Comparison of ENCODE assay signal across 16 cellular contexts in the genomic region with DNA sequence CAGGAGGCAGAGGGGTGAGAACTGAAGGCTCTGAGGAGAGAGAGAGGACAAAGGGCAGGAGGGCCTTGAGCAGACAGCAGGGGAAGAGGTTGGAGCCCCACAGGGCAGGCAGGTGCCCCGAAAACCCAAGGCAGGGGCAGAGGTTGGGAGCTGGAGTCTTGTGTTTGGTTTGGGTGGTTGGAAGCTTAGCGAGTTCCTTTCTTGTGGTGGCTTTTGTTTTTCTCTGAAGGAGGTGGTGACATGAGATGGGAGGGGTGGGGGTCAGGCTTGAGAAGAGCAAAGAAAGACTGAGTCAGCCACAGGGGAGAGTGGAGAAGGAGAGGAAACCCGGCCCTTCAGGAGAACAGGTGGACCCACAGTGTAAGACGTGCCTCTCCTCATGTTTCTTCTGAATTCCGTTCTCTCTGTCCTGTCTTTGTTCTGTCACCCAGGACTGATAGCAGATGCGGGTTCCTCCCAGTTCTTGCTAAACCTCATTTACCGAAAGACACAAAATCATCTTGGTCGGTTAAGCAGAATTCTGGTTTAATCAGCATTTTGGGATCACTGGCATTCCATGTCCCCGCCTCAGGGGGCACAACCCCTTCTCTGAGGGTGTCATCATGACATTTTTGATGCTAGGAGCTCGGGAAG.
DNase-seq lines count a peak whose midpoint lies in the region; ATAC-seq and TF ChIP-seq lines count a peak whose summit lies in the region.
"Had no signal": no experiment of that assay in that cellular context is flagged by ENCODE, and none has a peak within 500 bp of the region (broad histone marks: within the 10 kb centered on the region; RNA-seq: fewer than 3 reads in every experiment).

No MANE protein-coding gene starts in this region.

- H3K9me3 Mint-ChIP-seq in Caco-2 (ENCODE audit: unreplicated experiment) (no peaks in the 10 kb centered on the region), H9 (peaks cover 0 to 3% of the 10 kb centered on the region in 2 experiments; a peak in 1 of 5 replicates), endodermal cell (no peaks in the 10 kb centered on the region)

- no peak overlapping the region for H3T11ph ChIP-seq in H9 (ENCODE audit: low read length)

- H3K14ac ChIP-seq in H9 (ENCODE audit: insufficient read depth, low read length), result no peak overlapping the region

- H3K56ac ChIP-seq in H9 (ENCODE audit: insufficient read length, low read depth, low read length), result no peak overlapping the region

- H3K4ac ChIP-seq in H9 (ENCODE audit: low read depth, low read length), result no peak overlapping the region

- no peak overlapping the region for H3K18ac ChIP-seq in H9 (ENCODE audit: insufficient read length, low read depth, low read length)

- H4K8ac ChIP-seq in H9 (replicated peaks; ENCODE audit: insufficient read length, low read depth, low read length), result no peak overlapping the region

- no peaks in the 10 kb centered on the region for H3K4me1 ChIP-seq in Caco-2
- H3K4me1 ChIP-seq in H9 (ENCODE audit: insufficient read depth, low read length), result no peaks in the 10 kb centered on the region
- no peaks in the 10 kb centered on the region for H3K4me1 ChIP-seq in endodermal cell (ENCODE audit: control insufficient read depth, insufficient read depth, low read length)
- H3K4me1 ChIP-seq in osteoblast (ENCODE audit: insufficient read depth, low read length), result no peaks in the 10 kb centered on the region
- H3K4me1 ChIP-seq in suprapubic skin, result no peaks in the 10 kb centered on the region

- no peak overlapping the region for H3K23ac ChIP-seq in H9 (ENCODE audit: insufficient read length, low read depth, low read length)

- H2BK5ac ChIP-seq in H9 (ENCODE audit: insufficient read length, low read length), result no peak overlapping the region

- H2BK120ac ChIP-seq in H9 (ENCODE audit: low read depth, low read length, poor library complexity, severe bottlenecking), result no peak overlapping the region

- H2BK12ac ChIP-seq in H9 (ENCODE audit: insufficient read length, low read depth, low read length), result no peak overlapping the region

- TF ChIP-seq CTCF in Caco-2 (IDR thresholded peaks at IDR 0.05; ENCODE audit: insufficient read depth in 1 of 2, low read depth in 1 of 2, low read length in 1 of 2, severe bottlenecking in 1 of 2, unreplicated experiment in 1 of 2) (no peak), H9 (conservative IDR thresholded peaks at IDR 0.05) (no peak), endodermal cell (conservative IDR thresholded peaks at IDR 0.05) (no peak), osteoblast (IDR thresholded peaks at IDR 0.05; ENCODE audit: extremely low read depth, low read depth, low read length) (no peak), suprapubic skin (IDR thresholded peaks at IDR 0.05) (no peak)

- CTCF ChIA-PET in Caco-2 (lab: Charles Lee), result no interaction called here

- no peak overlapping the region for H2AK5ac ChIP-seq in H9 (ENCODE audit: insufficient read length, low read length)

- H3K27me3 Mint-ChIP-seq in Caco-2 (ENCODE audit: insufficient read depth, unreplicated experiment) (no peaks in the 10 kb centered on the region), H9 (ENCODE audit: low read depth) (no peaks in the 10 kb centered on the region), endodermal cell (ENCODE audit: insufficient read depth) (no peaks in the 10 kb centered on the region)
- H3K27me3 Mint-ChIP-seq: B cell had no signal

- H3K27me3 ChIP-seq in Caco-2 (replicated peaks; ENCODE audit: control insufficient read depth, insufficient read depth, low read length) (no peaks in the 10 kb centered on the region), H9 (ENCODE audit: insufficient read depth, low read length) (no peaks in the 10 kb centered on the region), endodermal cell (ENCODE audit: control insufficient read depth, insufficient read depth, low read length, poor library complexity, severe bottlenecking) (no peaks in the 10 kb centered on the region), osteoblast (ENCODE audit: insufficient read depth, low read length) (no peaks in the 10 kb centered on the region), suprapubic skin (no peaks in the 10 kb centered on the region)

- no peak overlapping the region for H3K4me2 ChIP-seq in H9 (ENCODE audit: insufficient read depth, insufficient read length, low read length)
- H3K4me2 ChIP-seq in osteoblast (ENCODE audit: insufficient read depth, low read length), result no peak overlapping the region

- H3K36me3 Mint-ChIP-seq in Caco-2 (ENCODE audit: insufficient read depth, unreplicated experiment) (peaks cover 20% of the 10 kb centered on the region), H9 (ENCODE audit: insufficient read depth in 1 of 3, low read depth in 3 of 3) (peaks cover 20 to 30% (median 26%) of the 10 kb centered on the region in 3 experiments), endodermal cell (ENCODE audit: low read depth) (peaks cover 63% of the 10 kb centered on the region)
- H3K36me3 Mint-ChIP-seq: CD14-positive monocyte; CD8-positive, alpha-beta T cell had no signal

- no peak for DNase-seq in Caco-2
- no peak for DNase-seq in H9
- no peak for DNase-seq in endodermal cell
- DNase-seq in osteoblast (ENCODE audit: insufficient read length, low spot score, missing footprints), result peak; percentile 68
- no peak for DNase-seq in suprapubic skin (ENCODE audit: low spot score in 2 of 2)
- DNase-seq: CD8-positive, alpha-beta T cell; COR-L47; DMS79; EL; IMR-90; KG1 had no signal

- no peak for ATAC-seq in HG02981 (IDR thresholded peaks at IDR 0.05; ENCODE audit: unreplicated experiment)
- ATAC-seq in HG02588 (IDR thresholded peaks at IDR 0.05; ENCODE audit: unreplicated experiment), result no peak
- ATAC-seq: CD8-positive, alpha-beta T cell; HCT116 had no signal

- H3K4me1 Mint-ChIP-seq in Caco-2 (ENCODE audit: low read depth, unreplicated experiment), result peaks cover 9% of the 10 kb centered on the region
- peaks cover 8 to 18% of the 10 kb centered on the region in 2 experiments for H3K4me1 Mint-ChIP-seq in H9
- H3K4me1 Mint-ChIP-seq in endodermal cell, result peaks cover 2% of the 10 kb centered on the region
- H3K4me1 Mint-ChIP-seq: B cell, CD14-positive monocyte had no signal

- no peaks in the 10 kb centered on the region; the same call in 1 of the 2 replicates for H3K36me3 ChIP-seq in Caco-2 (ENCODE audit: control insufficient read depth, insufficient read depth, low read length)
- peaks cover 25% of the 10 kb centered on the region for H3K36me3 ChIP-seq in endodermal cell (ENCODE audit: control insufficient read depth, insufficient read depth, low read length)
- H3K36me3 ChIP-seq in osteoblast (ENCODE audit: insufficient read depth, low read length), result peaks cover 10% of the 10 kb centered on the region
- H3K36me3 ChIP-seq in suprapubic skin, result peaks cover 20% of the 10 kb centered on the region

- peak overlapping the region; percentile 60 for H3K27ac Mint-ChIP-seq in Caco-2 (ENCODE audit: unreplicated experiment)
- H3K27ac Mint-ChIP-seq in H9, result peak overlapping the region in 2 of 3 experiments; percentile 81 to 86; a peak in 3 of 7 replicates
- H3K27ac Mint-ChIP-seq in endodermal cell, result peak overlapping the region; percentile 72
- H3K27ac Mint-ChIP-seq: B cell; CD8-positive, alpha-beta T cell had no signal

- H3K9me3 ChIP-seq in Caco-2, result no peaks in the 10 kb centered on the region
- H3K9me3 ChIP-seq in H9 (ENCODE audit: control insufficient read depth, low read depth, low read length), result no peaks in the 10 kb centered on the region
- H3K9me3 ChIP-seq in endodermal cell (ENCODE audit: control insufficient read depth, low read length), result peaks cover 5% of the 10 kb centered on the region
- no peaks in the 10 kb centered on the region for H3K9me3 ChIP-seq in osteoblast (ENCODE audit: low read depth, low read length)
- no peaks in the 10 kb centered on the region for H3K9me3 ChIP-seq in suprapubic skin

- TF ChIP-seq POLR2A in suprapubic skin (IDR thresholded peaks at IDR 0.05), result no peak

- POLR2A ChIA-PET in Caco-2 (lab: Charles Lee), result interaction anchor here (0.6 kb wide), 1 partner anchor 9 kb away, joined by 5 read pairs; no protein-coding TSS in a partner anchor

- TF ChIP-seq EP300 in suprapubic skin (IDR thresholded peaks at IDR 0.05), result no peak

- H3K27ac ChIP-seq in H9 (ENCODE audit: insufficient read length, low read depth, low read length) (no peak overlapping the region), endodermal cell (ENCODE audit: low read depth, low read length) (no peak overlapping the region), osteoblast (ENCODE audit: low read depth, low read length) (no peak overlapping the region), suprapubic skin (no peak overlapping the region)

- H2AFZ ChIP-seq in H9 (ENCODE audit: low read length) (no peak overlapping the region), osteoblast (ENCODE audit: low read length) (no peak overlapping the region)

- H3K79me1 ChIP-seq in H9 (ENCODE audit: insufficient read depth, low read depth, low read length, poor library complexity, severe bottlenecking), result no peaks in the 10 kb centered on the region

- H4K20me1 ChIP-seq in H9 (ENCODE audit: control insufficient read depth, insufficient read depth, insufficient read length) (no peaks in the 10 kb centered on the region), osteoblast (ENCODE audit: insufficient read depth, low read length) (peaks cover 24% of the 10 kb centered on the region)

- no TSS peak for BruUV-seq in Caco-2 (replicated peaks; lab: Mats Ljungman, UMichigan)

- H4K5ac ChIP-seq in H9 (ENCODE audit: insufficient read length, low read depth, low read length), result no peak overlapping the region

- H3K23me2 ChIP-seq in H9 (ENCODE audit: insufficient read length, low read depth, low read length, poor library complexity, severe bottlenecking), result no peaks in the 10 kb centered on the region

- no peak overlapping the region for H2BK20ac ChIP-seq in H9 (ENCODE audit: low read depth, low read length, poor library complexity, severe bottlenecking)

- H4K91ac ChIP-seq in H9 (ENCODE audit: insufficient read length, low read depth, low read length), result no peak overlapping the region

- no peak overlapping the region for H3K9ac ChIP-seq in H9 (ENCODE audit: extremely low read depth, insufficient read length, low read length)
- no peak overlapping the region for H3K9ac ChIP-seq in endodermal cell (ENCODE audit: extremely low read depth, low read length, poor library complexity, severe bottlenecking)

- H3K4me3 ChIP-seq in Caco-2 (ENCODE audit: low read depth, low read length) (no peak overlapping the region), endodermal cell (ENCODE audit: low read length) (no peak overlapping the region), osteoblast (ENCODE audit: insufficient read depth, low read length) (no peak overlapping the region), suprapubic skin (no peak overlapping the region)

- no peak overlapping the region for H2BK15ac ChIP-seq in H9 (ENCODE audit: low read depth, low read length)

- intact Hi-C loops in Caco-2 (cut with micrococcal nuclease; ENCODE audit: unreplicated experiment), result no loop called here

- H3K4me3 Mint-ChIP-seq in Caco-2 (ENCODE audit: unreplicated experiment), result no peak overlapping the region
- no peak overlapping the region for H3K4me3 Mint-ChIP-seq in H9
- H3K4me3 Mint-ChIP-seq in endodermal cell, result no peak overlapping the region
- H3K4me3 Mint-ChIP-seq: B cell; CD14-positive monocyte; CD8-positive, alpha-beta T cell had no signal

- no peaks in the 10 kb centered on the region for H3K79me2 ChIP-seq in H9 (ENCODE audit: insufficient read depth, low read length)
- no peaks in the 10 kb centered on the region for H3K79me2 ChIP-seq in osteoblast (ENCODE audit: insufficient read depth, low read length)

- no CpG with 5 or more reads among the region's 10 CpGs for WGBS in H9 (ENCODE audit: extremely low coverage, insufficient read length, low lambda C conversion rate)
- WGBS in endodermal cell (ENCODE audit: insufficient coverage in 1 of 2, insufficient read length in 1 of 2), 2 experiments, result 90 to 97% methylated on average over 7 to 10 of the region's 10 CpGs
- 95% methylated on average over 9 of the region's 10 CpGs for WGBS in suprapubic skin
